ENCODE assay signal across 21 cellular contexts in the genomic region with DNA sequence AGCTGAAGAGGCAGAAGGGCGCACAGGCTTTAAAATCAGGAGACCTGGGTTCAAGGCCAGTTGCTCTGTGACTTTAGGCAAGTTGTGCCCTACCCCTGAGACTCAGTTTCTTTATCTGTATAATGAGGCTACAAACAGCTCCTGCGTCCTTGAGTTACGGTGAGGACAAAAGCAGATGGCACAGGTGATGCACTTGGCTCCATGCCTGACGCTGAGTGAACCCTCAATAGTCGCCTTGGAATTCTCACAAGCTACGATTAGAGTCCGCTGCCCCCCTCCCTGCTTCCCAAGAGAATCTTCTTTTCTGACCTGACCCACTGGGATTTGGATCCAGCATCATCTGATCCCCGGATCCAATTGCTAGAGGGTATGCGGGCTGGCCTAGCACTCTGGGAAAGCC. TPM values are rescaled to one million over a fixed set of nuclear protein-coding genes. Genes with fewer than 3 reads are reported as not detected.
"Had no signal": no experiment of that assay in that cellular context is flagged by ENCODE, and none has a peak within 500 bp of the region (broad histone marks: within the 10 kb centered on the region; RNA-seq: fewer than 3 reads in every experiment).

No MANE protein-coding gene starts in this region.

- H3K4me1 ChIP-seq: SJSA1 had no signal

- H3K36me3 ChIP-seq: SJSA1 had no signal

- H3K9me3 ChIP-seq: SJSA1 had no signal

- DNase-seq: KBM-7, NCI-H1048, NCI-H1105, NCI-H1417, NCI-H1436 treated with DMSO at 0.1 percent for 48 hours, NCI-H1694, NCI-H187 treated with DMSO at 0.1 percent for 48 hours, NCI-H2081, NCI-H2107, NCI-H226, NCI-H446, NCI-H510A, NCI-H524 treated with DMSO at 0.1 percent for 48 hours, NCI-H69, NCI-H82, Right ventricle myocardium superior, RPMI8226, SIG-M5 had no signal

- H3K27me3 ChIP-seq: SJSA1 had no signal

- H3K4me3 ChIP-seq: SJSA1, SK-N-MC had no signal

- H3K27ac ChIP-seq: SJSA1 had no signal

RNA-seq across cellular contexts. Expression of a gene that starts 6.4 kb away (rescaled TPM):
- total RNA-seq: HT-29 had no signal
